Comparison of ENCODE assay signal across 17 cellular contexts in the genomic region with DNA sequence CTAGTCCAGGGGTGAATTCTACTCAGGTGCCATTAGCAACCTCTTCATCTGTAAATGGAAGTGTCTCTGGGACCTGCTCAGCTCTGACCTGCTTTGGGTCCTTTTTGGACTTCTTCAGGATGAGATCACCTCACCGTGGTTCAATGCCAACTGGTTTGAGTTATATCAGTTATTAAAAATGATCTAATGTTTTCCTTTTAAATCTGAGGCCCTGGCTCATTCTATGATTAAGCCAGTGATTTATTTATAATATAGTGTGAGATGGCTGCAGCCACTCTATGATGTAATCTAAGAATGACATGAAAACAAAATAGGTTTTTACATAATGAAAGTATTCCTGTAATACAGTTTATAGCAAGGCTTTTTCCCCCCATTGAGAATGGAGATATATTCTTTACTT.
A peak's percentile ranks its signal among the peaks of the same experiment; 100 is the strongest.
DNase-seq lines count a peak whose midpoint lies in the region; ATAC-seq and TF ChIP-seq lines count a peak whose summit lies in the region.
"Had no signal": no experiment of that assay in that cellular context is flagged by ENCODE, and none has a peak within 500 bp of the region (broad histone marks: within the 10 kb centered on the region; RNA-seq: fewer than 3 reads in every experiment).

No MANE protein-coding gene starts in this region.

- TF ChIP-seq CTCF in heart left ventricle (IDR thresholded peaks at IDR 0.05) (no peak), coronary artery (IDR thresholded peaks at IDR 0.05) (no peak)

- H3K27me3 ChIP-seq in heart left ventricle (no peaks in the 10 kb centered on the region), muscle layer of duodenum (ENCODE audit: low read depth, low read length) (no peaks in the 10 kb centered on the region)
- H3K27me3 ChIP-seq in effector memory CD4-positive, alpha-beta T cell (replicated peaks; ENCODE audit: control insufficient read depth, insufficient read depth, low read length, poor library complexity, severe bottlenecking) = no peaks in the 10 kb centered on the region

- peaks cover 25% of the 10 kb centered on the region for H3K36me3 Mint-ChIP-seq in activated T-helper 1 cell treated with anti-CD3 and anti-CD28 coated beads, Interleukin-12 subunit alpha, Interleukin-12 subunit beta, Interleukin-2, Interleukin-4 antibody, amounts not matched to agents 30 ng/mL and 10 ng/mL and 1 ng/mL, durations not matched to agents 14 hours and 24 hours and 36 hours (ENCODE audit: low read depth)

- H3K9me3 Mint-ChIP-seq in activated T-helper 1 cell treated with anti-CD3 and anti-CD28 coated beads, Interleukin-12 subunit alpha, Interleukin-12 subunit beta, Interleukin-2, Interleukin-4 antibody, amounts not matched to agents 30 ng/mL and 10 ng/mL and 1 ng/mL, durations not matched to agents 14 hours and 24 hours and 36 hours = no peaks in the 10 kb centered on the region
- H3K9me3 Mint-ChIP-seq: CD4-positive, CD25-positive, alpha-beta regulatory T cell had no signal

- H3K4me3 Mint-ChIP-seq in activated T-helper 1 cell treated with anti-CD3 and anti-CD28 coated beads, Interleukin-12 subunit alpha, Interleukin-12 subunit beta, Interleukin-2, Interleukin-4 antibody, amounts not matched to agents 30 ng/mL and 10 ng/mL and 1 ng/mL, durations not matched to agents 14 hours and 24 hours and 36 hours = no peak overlapping the region
- H3K4me3 Mint-ChIP-seq: activated CD4-positive, alpha-beta T cell treated with anti-CD3 and anti-CD28 coated beads, Interleukin-2, amount 10 ng/mL, durations not matched to agents 7 days and 5 days; activated naive CD8-positive, alpha-beta T cell treated with anti-CD3 and anti-CD28 coated beads, Interleukin-2, amount 10 ng/mL, durations not matched to agents 7 days and 5 days; CD4-positive, CD25-positive, alpha-beta regulatory T cell had no signal

- H3K4me1 Mint-ChIP-seq in activated T-helper 1 cell treated with anti-CD3 and anti-CD28 coated beads, Interleukin-12 subunit alpha, Interleukin-12 subunit beta, Interleukin-2, Interleukin-4 antibody, amounts not matched to agents 30 ng/mL and 10 ng/mL and 1 ng/mL, durations not matched to agents 14 hours and 24 hours and 36 hours (ENCODE audit: low read depth) = peaks cover 12% of the 10 kb centered on the region

- H3K4me3 ChIP-seq in heart left ventricle = no peak overlapping the region
- no peak overlapping the region for H3K4me3 ChIP-seq in coronary artery
- H3K4me3 ChIP-seq in muscle layer of duodenum (ENCODE audit: low read depth in 1 of 2, low read length in 2 of 2) = no peak overlapping the region
- H3K4me3 ChIP-seq in effector memory CD4-positive, alpha-beta T cell (ENCODE audit: insufficient read depth, low read depth, low read length, poor library complexity, severe bottlenecking) = no peak overlapping the region
- H3K4me3 ChIP-seq: left ventricle myocardium inferior, prostate gland had no signal

- intact Hi-C loops in heart left ventricle (cut with DNase I) (loop anchor here in 2 of 10 donors (2.0 to 10.0 kb wide), 2 partner anchors 21 to 179 kb away; no protein-coding TSS in a partner anchor), Right ventricle myocardium superior (cut with DNase I) (no loop called here)
- intact Hi-C loops in activated T-helper 1 cell treated with anti-CD3 and anti-CD28 coated beads, Interleukin-12 subunit alpha, Interleukin-12 subunit beta, Interleukin-2, Interleukin-4 antibody, amounts not matched to agents 30 ng/mL and 10 ng/mL and 1 ng/mL, durations not matched to agents 14 hours and 24 hours and 36 hours (cut with micrococcal nuclease) = no loop called here

- no peak for TF ChIP-seq POLR2A in heart left ventricle (IDR thresholded peaks at IDR 0.05)
- TF ChIP-seq POLR2A in GM18505 (IDR thresholded peaks at IDR 0.05; ENCODE audit: borderline replicate concordance, extremely low read depth, insufficient read depth, insufficient read length) = no peak

- WGBS in heart left ventricle, 4 donors = 33 to 49% (median 37%) methylated on average over 1 of the region's 1 CpG

- H3K36me3 ChIP-seq in heart left ventricle (peaks cover 0 to 18% (median 0%) of the 10 kb centered on the region in 9 donors), muscle layer of duodenum (ENCODE audit: control insufficient read depth in 1 of 2, insufficient read depth in 2 of 2, low read length in 2 of 2) (no peaks in the 10 kb centered on the region)
- no peaks in the 10 kb centered on the region for H3K36me3 ChIP-seq in effector memory CD4-positive, alpha-beta T cell (ENCODE audit: control insufficient read depth, insufficient read depth, low read length)
- H3K36me3 ChIP-seq: left ventricle myocardium inferior, prostate gland had no signal

- no peak for ATAC-seq in heart left ventricle
- ATAC-seq in Right ventricle myocardium superior (ENCODE audit: poor library complexity) = no peak
- ATAC-seq in GM18505 (IDR thresholded peaks at IDR 0.05; ENCODE audit: unreplicated experiment) = no peak

- H3K9me3 ChIP-seq in heart left ventricle (no peaks in the 10 kb centered on the region), muscle layer of duodenum (ENCODE audit: control insufficient read depth in 1 of 2, low read length in 2 of 2) (no peaks in the 10 kb centered on the region)
- no peaks in the 10 kb centered on the region for H3K9me3 ChIP-seq in effector memory CD4-positive, alpha-beta T cell (ENCODE audit: control insufficient read depth, low read length)
- H3K9me3 ChIP-seq: left ventricle myocardium inferior, prostate gland had no signal

- peak overlapping the region in 8 of 12 donors; percentile 3 to 89 (median 30) for H3K27ac ChIP-seq in heart left ventricle
- peak overlapping the region; percentile 38 to 68 for H3K27ac ChIP-seq in coronary artery
- H3K27ac ChIP-seq in muscle layer of duodenum (ENCODE audit: low read length) = peak overlapping the region; percentile 16
- no peak overlapping the region for H3K27ac ChIP-seq in effector memory CD4-positive, alpha-beta T cell (ENCODE audit: insufficient read depth, low read length, poor library complexity, severe bottlenecking)
- H3K27ac ChIP-seq: epithelial cell of prostate, prostate gland had no signal

- peaks cover 0 to 54% (median 21%) of the 10 kb centered on the region in 12 donors for H3K4me1 ChIP-seq in heart left ventricle
- H3K4me1 ChIP-seq in muscle layer of duodenum (ENCODE audit: control insufficient read depth in 1 of 2, insufficient read depth in 2 of 2, low read length in 2 of 2) = peaks cover 0 to 20% of the 10 kb centered on the region in 2 donors
- no peaks in the 10 kb centered on the region for H3K4me1 ChIP-seq in effector memory CD4-positive, alpha-beta T cell (ENCODE audit: control insufficient read depth, insufficient read depth, low read length, poor library complexity, severe bottlenecking)

- DNase-seq in heart left ventricle (no peak), Right ventricle myocardium superior (no peak), coronary artery (ENCODE audit: low spot score) (no peak), NCI-H345 (lab: John Stamatoyannopoulos, UW) (no peak)
- no peak for DNase-seq in effector memory CD4-positive, alpha-beta T cell
- DNase-seq in activated T-helper 1 cell treated with anti-CD3 and anti-CD28 coated beads, Interleukin-12 subunit alpha, Interleukin-12 subunit beta, Interleukin-2, Interleukin-4 antibody, amounts not matched to agents 30 ng/mL and 10 ng/mL and 1 ng/mL, durations not matched to agents 14 hours and 24 hours and 36 hours (ENCODE audit: low spot score) = no peak
- DNase-seq: activated CD4-positive, alpha-beta T cell treated with anti-CD3 and anti-CD28 coated beads, Interleukin-2, amount 10 ng/mL, durations not matched to agents 7 days and 5 days; activated naive CD8-positive, alpha-beta T cell treated with anti-CD3 and anti-CD28 coated beads, Interleukin-2, amount 10 ng/mL, durations not matched to agents 7 days and 5 days; CD4-positive, CD25-positive, alpha-beta regulatory T cell; DMS53; KG1; left ventricle myocardium inferior; NCI-H510A had no signal

- H3K27me3 Mint-ChIP-seq in activated T-helper 1 cell treated with anti-CD3 and anti-CD28 coated beads, Interleukin-12 subunit alpha, Interleukin-12 subunit beta, Interleukin-2, Interleukin-4 antibody, amounts not matched to agents 30 ng/mL and 10 ng/mL and 1 ng/mL, durations not matched to agents 14 hours and 24 hours and 36 hours (ENCODE audit: insufficient read depth) = no peaks in the 10 kb centered on the region
- H3K27me3 Mint-ChIP-seq: activated CD4-positive, alpha-beta T cell treated with anti-CD3 and anti-CD28 coated beads, Interleukin-2, amount 10 ng/mL, durations not matched to agents 7 days and 5 days; activated naive CD8-positive, alpha-beta T cell treated with anti-CD3 and anti-CD28 coated beads, Interleukin-2, amount 10 ng/mL, durations not matched to agents 7 days and 5 days; CD4-positive, CD25-positive, alpha-beta regulatory T cell had no signal

- no peak overlapping the region for H3K27ac Mint-ChIP-seq in activated T-helper 1 cell treated with anti-CD3 and anti-CD28 coated beads, Interleukin-12 subunit alpha, Interleukin-12 subunit beta, Interleukin-2, Interleukin-4 antibody, amounts not matched to agents 30 ng/mL and 10 ng/mL and 1 ng/mL, durations not matched to agents 14 hours and 24 hours and 36 hours
- H3K27ac Mint-ChIP-seq: activated CD4-positive, alpha-beta T cell treated with anti-CD3 and anti-CD28 coated beads, Interleukin-2, amount 10 ng/mL, durations not matched to agents 7 days and 5 days; activated naive CD8-positive, alpha-beta T cell treated with anti-CD3 and anti-CD28 coated beads, Interleukin-2, amount 10 ng/mL, durations not matched to agents 7 days and 5 days had no signal
